Comparison of ENCODE assay signal across 20 cellular contexts in the genomic region with DNA sequence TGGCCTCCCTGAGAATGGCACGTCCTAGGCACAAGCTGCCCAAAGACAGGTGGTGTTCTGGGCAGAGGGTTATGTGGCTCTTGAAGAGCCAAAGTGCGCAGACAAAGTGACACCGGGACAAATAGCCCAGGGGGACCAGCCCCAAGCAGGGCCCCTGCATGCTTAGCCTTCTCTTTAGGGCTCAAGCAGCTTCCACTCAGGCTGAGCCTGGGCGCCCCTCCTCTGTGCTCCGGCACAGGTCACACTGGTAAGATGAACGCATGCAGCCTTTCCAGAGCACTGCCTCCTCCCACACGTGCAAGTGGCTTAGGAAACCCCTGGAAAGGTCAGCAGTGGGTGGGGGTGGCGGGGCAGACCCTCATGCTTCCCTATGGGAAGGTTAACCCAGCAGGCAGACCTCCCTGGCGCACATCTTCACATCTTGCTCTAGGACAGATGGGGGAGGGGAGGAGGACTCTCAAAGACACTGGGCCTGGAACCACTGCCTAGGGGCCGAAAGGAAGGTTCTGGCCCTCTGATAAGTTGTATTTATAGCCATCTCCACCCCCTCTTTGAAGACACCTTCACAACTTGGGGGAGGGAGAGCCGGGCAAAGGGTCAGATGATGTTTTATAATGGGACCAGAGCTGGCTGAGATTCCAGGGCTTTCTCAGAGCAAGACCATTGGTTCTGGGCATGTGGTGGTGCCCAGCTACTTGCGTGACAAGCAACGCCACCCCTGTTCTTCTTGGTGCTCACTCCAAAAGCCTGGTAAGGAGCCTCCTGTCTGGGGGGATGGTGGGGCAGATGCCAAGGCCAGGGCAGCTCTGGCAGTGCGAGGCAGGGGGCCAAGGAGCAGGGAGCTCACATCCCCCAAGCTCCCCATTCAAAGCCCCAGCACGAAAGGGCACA. TPM values are rescaled to one million over a fixed set of nuclear protein-coding genes. Genes with fewer than 3 reads are reported as not detected.
DNase-seq lines count a peak whose midpoint lies in the region; FAIRE-seq and TF ChIP-seq lines count a peak whose summit lies in the region.
"Had no signal": no experiment of that assay in that cellular context is flagged by ENCODE, and none has a peak within 500 bp of the region (broad histone marks: within the 10 kb centered on the region; RNA-seq: fewer than 3 reads in every experiment).

No MANE protein-coding gene starts in this region.

- no peak overlapping the region for H2BK20ac ChIP-seq in H1 (ENCODE audit: low read length)

- H2BK15ac ChIP-seq in H1 (ENCODE audit: low read length): no peak overlapping the region

- no peak for TF ChIP-seq RAD21 in H1 (IDR thresholded peaks at IDR 0.05 in 1 of 2, conservative IDR thresholded peaks at IDR 0.05 in 1 of 2; ENCODE audit: low read depth in 2 of 2, low read length in 2 of 2)

- H3K14ac ChIP-seq in H1 (ENCODE audit: insufficient read length): no peak overlapping the region

- no peak overlapping the region for H3K4me2 ChIP-seq in H1 (ENCODE audit: insufficient read depth in 1 of 2, low read depth in 2 of 2, low read length in 2 of 2)

- H3K4me1 ChIP-seq in breast epithelium (peaks cover 12 to 26% of the 10 kb centered on the region in 2 donors), H1 (replicated peaks in 1 of 4; ENCODE audit: control insufficient read depth in 3 of 4, insufficient read depth in 4 of 4, low read length in 3 of 4) (peaks cover 0 to 6% (median 5%) of the 10 kb centered on the region in 4 experiments; a peak in 4 of 7 replicates)
- H3K4me1 ChIP-seq: Caco-2 had no signal

- TF ChIP-seq CTCF in breast epithelium (IDR thresholded peaks at IDR 0.05) (no peak), MCF 10A (IDR thresholded peaks at IDR 0.05; ENCODE audit: unreplicated experiment) (no peak), H1 (IDR thresholded peaks at IDR 0.05; ENCODE audit: control extremely low read depth in 1 of 3, insufficient read depth in 1 of 3, low read depth in 1 of 3, low read length in 3 of 3) (no peak), nephron (IDR thresholded peaks at IDR 0.05; ENCODE audit: unreplicated experiment in 3 of 3) (no peak), type B pancreatic cell (conservative IDR thresholded peaks at IDR 0.05) (no peak)

- no peak overlapping the region for H4K91ac ChIP-seq in H1 (replicated peaks; ENCODE audit: insufficient read length, low read length)

- H3K27ac Mint-ChIP-seq in MCF 10A (ENCODE audit: low read depth, unreplicated experiment) (no peak overlapping the region), nephron (no peak overlapping the region), type B pancreatic cell (no peak overlapping the region)
- H3K27ac Mint-ChIP-seq: stimulated activated memory B cell treated with anti-CD40 and anti-IgM and Interleukin-4, amounts not matched to agents 10 μg/mL and 1 μg/mL and 100 μg/mL, for 72 hours had no signal

- H3K36me3 ChIP-seq in breast epithelium (no peaks in the 10 kb centered on the region), H1 (ENCODE audit: control insufficient read depth in 2 of 4, insufficient read depth in 4 of 4, low read length in 3 of 4) (peaks cover 10 to 37% (median 37%) of the 10 kb centered on the region in 4 experiments)
- H3K36me3 ChIP-seq: uterus had no signal

- FAIRE-seq in H1 (lab: Jason Lieb, UNC): no peak
- FAIRE-seq: GM12891 had no signal

- peaks cover 21 to 53% of the 10 kb centered on the region in 2 experiments; a peak in 3 of 4 replicates for H3K79me2 ChIP-seq in H1 (ENCODE audit: control insufficient read depth in 1 of 2, insufficient read depth in 2 of 2, low read length in 2 of 2)

- H3K9ac ChIP-seq in H1 (replicated peaks in 1 of 4; ENCODE audit: extremely low read depth in 1 of 4, low read depth in 3 of 4, low read length in 3 of 4): no peak overlapping the region
- H3K9ac ChIP-seq: GM23248, parathyroid adenoma had no signal

- POLR2A ChIA-PET in MCF 10A (lab: Yijun Ruan, JAX): interaction anchor here (1.1 to 7.4 kb wide), 4 partner anchors 9 to 205 kb away, joined by 3 to 103 read pairs (median 10); partner anchors contain the start of gene ZBTB48
- POLR2A ChIA-PET in H1 (lab: Charles Lee; ENCODE audit: partially characterized antibody): interaction anchor here (1.6 to 10.8 kb wide), 4 partner anchors 11 to 60 kb away, joined by 4 to 196 read pairs (median 120); partner anchors contain the start of genes THAP3 and ZBTB48

- BruUV-seq in MCF 10A (replicated peaks; lab: Mats Ljungman, UMichigan): no TSS peak

- no peak overlapping the region for H3K23ac ChIP-seq in H1 (ENCODE audit: insufficient read length)

- H4K20me1 ChIP-seq in H1 (replicated peaks in 1 of 2; ENCODE audit: control insufficient read depth in 1 of 2, insufficient read depth in 2 of 2, low read length in 2 of 2): peaks cover 27 to 48% of the 10 kb centered on the region in 2 experiments

- no peak overlapping the region for H3K4me3 Mint-ChIP-seq in MCF 10A (ENCODE audit: unreplicated experiment)
- peak overlapping the region in 2 of 3 experiments; percentile 36 to 42 for H3K4me3 Mint-ChIP-seq in nephron
- peak overlapping the region; percentile 47 for H3K4me3 Mint-ChIP-seq in type B pancreatic cell
- H3K4me3 Mint-ChIP-seq: stimulated activated memory B cell treated with anti-CD40 and anti-IgM and Interleukin-4, amounts not matched to agents 10 μg/mL and 1 μg/mL and 100 μg/mL, for 72 hours had no signal

- peaks cover 20% of the 10 kb centered on the region for H3K79me1 ChIP-seq in H1 (ENCODE audit: low read depth, low read length)

- H3K4ac ChIP-seq in H1 (replicated peaks; ENCODE audit: insufficient read length, low read depth, low read length): no peak overlapping the region

- no peaks in the 10 kb centered on the region for H3K9me3 ChIP-seq in breast epithelium
- H3K9me3 ChIP-seq in H1 (ENCODE audit: insufficient read depth in 2 of 2, low read depth in 1 of 2, low read length in 1 of 2): no peaks in the 10 kb centered on the region
- H3K9me3 ChIP-seq: Caco-2, uterus had no signal

- H2AK5ac ChIP-seq in H1 (ENCODE audit: low read depth, low read length): no peak overlapping the region

- H3K36me3 Mint-ChIP-seq in MCF 10A (ENCODE audit: insufficient read depth, unreplicated experiment) (peaks cover 85% of the 10 kb centered on the region), nephron (ENCODE audit: low read depth) (peaks cover 32% of the 10 kb centered on the region), type B pancreatic cell (no peaks in the 10 kb centered on the region)

- no peaks in the 10 kb centered on the region for H3K27me3 ChIP-seq in breast epithelium
- H3K27me3 ChIP-seq in H1 (replicated peaks in 1 of 4; ENCODE audit: control insufficient read depth in 3 of 4, extremely low read depth in 1 of 4, insufficient read depth in 3 of 4, low read length in 3 of 4): no peaks in the 10 kb centered on the region; a peak in 1 of 7 replicates
- H3K27me3 ChIP-seq: uterus had no signal

- DNase-seq in breast epithelium (ENCODE audit: low spot score in 2 of 2) (no peak), MCF 10A (ENCODE audit: unreplicated experiment) (no peak), H1 (ENCODE audit: low read depth in 1 of 2, low spot score in 2 of 2) (no peak), type B pancreatic cell (ENCODE audit: extremely low spot score, unreplicated experiment) (no peak), NCI-H187 treated with DMSO at 0.1 percent for 48 hours (lab: John Stamatoyannopoulos, UW) (no peak), COLO668 (lab: John Stamatoyannopoulos, UW; ENCODE audit: unreplicated experiment) (no peak), NCI-H446 (lab: John Stamatoyannopoulos, UW) (no peak)
- DNase-seq: activated CD4-positive, CD25-positive, alpha-beta regulatory T cell treated with anti-CD3 and anti-CD28 coated beads, Interleukin-2, amount 50 U/mL, for 72 hours; activated T-cell treated with anti-CD3 and anti-CD28 coated beads for 4 hours; Caco-2; central memory CD4-positive, alpha-beta T cell; effector memory CD4-positive, alpha-beta T cell; GM23248; NCI-H1436; uterus had no signal

- H2BK120ac ChIP-seq in H1 (replicated peaks; ENCODE audit: low read depth, low read length): no peak overlapping the region

- 91% methylated on average over 15 of the region's 15 CpGs; no CpG with 5 or more reads in 1 of the 2 experiments for WGBS in H1 (ENCODE audit: extremely low coverage in 1 of 2, insufficient coverage in 1 of 2, insufficient read length in 1 of 2, insufficient replicate concordance in 2 of 2, low coverage in 1 of 2, low lambda C conversion rate in 2 of 2, missing lambda C conversion rate in 1 of 2), 2 experiments

- peaks cover 17% of the 10 kb centered on the region for H3K4me1 Mint-ChIP-seq in MCF 10A (ENCODE audit: insufficient read depth, unreplicated experiment)
- H3K4me1 Mint-ChIP-seq in nephron: peaks cover 37% of the 10 kb centered on the region
- peaks cover 14% of the 10 kb centered on the region for H3K4me1 Mint-ChIP-seq in type B pancreatic cell (ENCODE audit: unreplicated experiment)

- peak overlapping the region; percentile 12; the same call in 1 of the 2 replicates for H2BK5ac ChIP-seq in H1 (ENCODE audit: low read depth, low read length)

- H3K56ac ChIP-seq in H1 (replicated peaks; ENCODE audit: insufficient read length, low read depth, low read length): no peak overlapping the region

- TF ChIP-seq POLR2A in breast epithelium (IDR thresholded peaks at IDR 0.05): no peak
- TF ChIP-seq POLR2A in H1 (IDR thresholded peaks at IDR 0.05; ENCODE audit: control extremely low read depth in 1 of 2, low read depth in 2 of 2, low read length in 2 of 2): no peak

- no peak overlapping the region for H2AFZ ChIP-seq in H1 (ENCODE audit: low read length)
- H2AFZ ChIP-seq: GM23248, parathyroid adenoma had no signal

- H3K27ac ChIP-seq in breast epithelium (peak overlapping the region; percentile 4 to 49), H1 (ENCODE audit: low read depth, low read length) (no peak overlapping the region; the same call in 1 of the 2 replicates)
- H3K27ac ChIP-seq: GM23248, parathyroid adenoma had no signal

- H3K27me3 Mint-ChIP-seq in MCF 10A (ENCODE audit: insufficient read depth, unreplicated experiment): no peaks in the 10 kb centered on the region
- H3K27me3 Mint-ChIP-seq in nephron (ENCODE audit: low read depth): no peaks in the 10 kb centered on the region
- peaks cover 8% of the 10 kb centered on the region for H3K27me3 Mint-ChIP-seq in type B pancreatic cell
- H3K27me3 Mint-ChIP-seq: stimulated activated memory B cell treated with anti-CD40 and anti-IgM and Interleukin-4, amounts not matched to agents 10 μg/mL and 1 μg/mL and 100 μg/mL, for 72 hours had no signal

- no peak overlapping the region for H2BK12ac ChIP-seq in H1 (ENCODE audit: low read depth, low read length)

- TF ChIP-seq EP300 in H1 (IDR thresholded peaks at IDR 0.05; ENCODE audit: borderline replicate concordance in 1 of 2, low read depth in 2 of 2, low read length in 2 of 2): no peak

- no peak overlapping the region for H4K5ac ChIP-seq in H1 (ENCODE audit: insufficient read length, low read depth, low read length)

- peaks cover 15% of the 10 kb centered on the region for H3K23me2 ChIP-seq in H1 (ENCODE audit: low read depth, low read length)

- intact Hi-C loops in breast epithelium (cut with DNase I; ENCODE audit: low total_unique reads): no loop called here
- intact Hi-C loops in MCF 10A (cut with micrococcal nuclease): no loop called here

- H3K9me3 Mint-ChIP-seq in MCF 10A (ENCODE audit: unreplicated experiment): no peaks in the 10 kb centered on the region
- H3K9me3 Mint-ChIP-seq in nephron: no peaks in the 10 kb centered on the region
- no peaks in the 10 kb centered on the region for H3K9me3 Mint-ChIP-seq in type B pancreatic cell
- H3K9me3 Mint-ChIP-seq: stimulated activated memory B cell treated with anti-CD40 and anti-IgM and Interleukin-4, amounts not matched to agents 10 μg/mL and 1 μg/mL and 100 μg/mL, for 72 hours had no signal

- H3K4me3 ChIP-seq in breast epithelium (peak overlapping the region; percentile 6 to 73 (median 27)), H1 (ENCODE audit: extremely low read depth in 1 of 4, insufficient read depth in 2 of 4, low read depth in 3 of 4, low read length in 4 of 4) (no peak overlapping the region)
- H3K4me3 ChIP-seq: GM23248, uterus had no signal

- H4K8ac ChIP-seq in H1 (ENCODE audit: extremely low read depth, insufficient read depth, low read length): no peak overlapping the region

- H3K18ac ChIP-seq in H1 (ENCODE audit: extremely low read depth, low read length): no peak overlapping the region

- CTCF ChIA-PET in MCF 10A (lab: Yijun Ruan, JAX) (interaction anchor here (1.0 to 1.2 kb wide), 2 partner anchors 12 to 37 kb away, joined by 3 read pairs; no protein-coding TSS in a partner anchor), H1 (lab: Charles Lee; ENCODE audit: partially characterized antibody) (interaction anchor here (0.5 to 1.9 kb wide), 8 partner anchors 8 to 73 kb away, joined by 3 to 8 read pairs (median 3); partner anchors contain the start of genes NOL9, TAS1R1 and THAP3)

RNA-seq across cellular contexts. Expression of gene KLHL21, which starts 5.5 kb away (rescaled TPM):
- total RNA-seq in breast epithelium: 10 to 100 TPM; 45.2 to 61.3 (median 58.1) TPM
- total RNA-seq in MCF 10A (2022): 14.0 and 19.5 TPM in 2 replicates
- total RNA-seq in H1 (2021; fragmentation: NEBNext Ultra II Directional; extraction: Animal tissue kit (Norgen Biotek cat#: 25700)): 22.1 and 22.3 TPM in 2 replicates
- 11.9 and 25.4 TPM in 2 replicates for polyA plus RNA-seq in H1 (2011; rRNA removed)
- 13.0 TPM for polyA plus RNA-seq in H1 (2011; cell fraction: cytosol; rRNA removed)
- polyA plus RNA-seq in H1 (2011; cell fraction: nucleus; rRNA removed): 25.4 TPM
- 13.8 to 19.3 TPM (median 17.5 TPM) in 4 replicates for polyA plus RNA-seq in H1 (2012, experiment 1 of 2)
- 17.9 TPM for polyA plus RNA-seq in H1 (2012, experiment 2 of 2)
- 10.0 TPM for polyA plus RNA-seq in H1 (2013, experiment 1 of 2)
- 8.5 TPM for polyA plus RNA-seq in H1 (2013, experiment 2 of 2)
- 20.1 and 27.9 TPM in 2 replicates for polyA minus RNA-seq in H1 (2011; rRNA and poly(A)+ RNA removed)
- polyA minus RNA-seq in H1 (2011; cell fraction: cytosol; rRNA and poly(A)+ RNA removed): 30.3 TPM
- polyA minus RNA-seq in H1 (2011; cell fraction: nucleus; rRNA and poly(A)+ RNA removed): 34.4 TPM
- 13.6 and 15.1 TPM in 2 replicates for total RNA-seq in type B pancreatic cell (ENCODE audit: low replicate concordance)

RNA-seq across cellular contexts. Expression of gene PHF13, which starts 16.4 kb away (rescaled TPM):
- 10 to 100 TPM; 10.9 to 18.3 (median 14.4) TPM for total RNA-seq in breast epithelium
- total RNA-seq in MCF 10A (2022): 10.3 and 12.7 TPM in 2 replicates
- total RNA-seq in H1 (2021; fragmentation: NEBNext Ultra II Directional; extraction: Animal tissue kit (Norgen Biotek cat#: 25700)): 38.7 and 39.6 TPM in 2 replicates
- polyA plus RNA-seq in H1 (2011; rRNA removed): 11.7 and 16.5 TPM in 2 replicates
- 10.7 TPM for polyA plus RNA-seq in H1 (2011; cell fraction: cytosol; rRNA removed)
- 14.8 TPM for polyA plus RNA-seq in H1 (2011; cell fraction: nucleus; rRNA removed)
- polyA plus RNA-seq in H1 (2012, experiment 1 of 2): 28.4 to 32.4 TPM (median 30.4 TPM) in 4 replicates
- polyA plus RNA-seq in H1 (2012, experiment 2 of 2): 29.9 TPM
- polyA plus RNA-seq in H1 (2013, experiment 1 of 2): 19.5 TPM
- 23.7 TPM for polyA plus RNA-seq in H1 (2013, experiment 2 of 2)
- polyA minus RNA-seq in H1 (2011; rRNA and poly(A)+ RNA removed): 11.3 and 16.2 TPM in 2 replicates
- polyA minus RNA-seq in H1 (2011; cell fraction: cytosol; rRNA and poly(A)+ RNA removed): 10.7 TPM
- polyA minus RNA-seq in H1 (2011; cell fraction: nucleus; rRNA and poly(A)+ RNA removed): 7.1 TPM
- total RNA-seq in type B pancreatic cell (ENCODE audit: low replicate concordance): 14.7 and 21.2 TPM in 2 replicates

RNA-seq across cellular contexts. Expression of gene ZBTB48, which starts 17.3 kb away (rescaled TPM):
- total RNA-seq in breast epithelium (10 to 100 TPM; 19.3 to 19.6 (median 19.4) TPM), MCF 10A (2022) (40.6 TPM in 2 replicates), type B pancreatic cell (ENCODE audit: low replicate concordance) (30.7 and 44.2 TPM in 2 replicates)
- total RNA-seq in H1 (2021; fragmentation: NEBNext Ultra II Directional; extraction: Animal tissue kit (Norgen Biotek cat#: 25700)): 21.4 and 28.2 TPM in 2 replicates
- 28.8 and 35.7 TPM in 2 replicates for polyA plus RNA-seq in H1 (2011; rRNA removed)
- polyA plus RNA-seq in H1 (2011; cell fraction: cytosol; rRNA removed): 27.3 TPM
- polyA plus RNA-seq in H1 (2011; cell fraction: nucleus; rRNA removed): 58.6 TPM
- 21.0 to 37.0 TPM (median 31.1 TPM) in 4 replicates for polyA plus RNA-seq in H1 (2012, experiment 1 of 2)
- 17.9 TPM for polyA plus RNA-seq in H1 (2012, experiment 2 of 2)
- polyA plus RNA-seq in H1 (2013, experiment 1 of 2): 21.5 TPM
- polyA plus RNA-seq in H1 (2013, experiment 2 of 2): 18.8 TPM
- polyA minus RNA-seq in H1 (2011; rRNA and poly(A)+ RNA removed): 15.0 and 17.6 TPM in 2 replicates
- 27.2 TPM for polyA minus RNA-seq in H1 (2011; cell fraction: cytosol; rRNA and poly(A)+ RNA removed)
- 23.3 TPM for polyA minus RNA-seq in H1 (2011; cell fraction: nucleus; rRNA and poly(A)+ RNA removed)

RNA-seq across cellular contexts. Expression of gene THAP3, which starts 27.5 kb away (rescaled TPM):
- 10 to 100 TPM; 20.3 to 28.2 (median 28.1) TPM for total RNA-seq in breast epithelium
- 14.7 and 18.9 TPM in 2 replicates for total RNA-seq in MCF 10A (2022)
- total RNA-seq in H1 (2021; fragmentation: NEBNext Ultra II Directional; extraction: Animal tissue kit (Norgen Biotek cat#: 25700)): 12.4 and 15.3 TPM in 2 replicates
- polyA plus RNA-seq in H1 (2011; rRNA removed): 8.2 and 12.9 TPM in 2 replicates
- 12.1 TPM for polyA plus RNA-seq in H1 (2011; cell fraction: cytosol; rRNA removed)
- 21.3 TPM for polyA plus RNA-seq in H1 (2011; cell fraction: nucleus; rRNA removed)
- polyA plus RNA-seq in H1 (2012, experiment 1 of 2): 13.2 to 16.9 TPM (median 14.4 TPM) in 4 replicates
- polyA plus RNA-seq in H1 (2012, experiment 2 of 2): 15.7 TPM
- 10.7 TPM for polyA plus RNA-seq in H1 (2013, experiment 1 of 2)
- 7.9 TPM for polyA plus RNA-seq in H1 (2013, experiment 2 of 2)
- polyA minus RNA-seq in H1 (2011; rRNA and poly(A)+ RNA removed): 7.0 and 8.4 TPM in 2 replicates
- 9.2 TPM for polyA minus RNA-seq in H1 (2011; cell fraction: cytosol; rRNA and poly(A)+ RNA removed)
- 13.6 TPM for polyA minus RNA-seq in H1 (2011; cell fraction: nucleus; rRNA and poly(A)+ RNA removed)
- total RNA-seq in type B pancreatic cell (ENCODE audit: low replicate concordance): 18.4 and 21.6 TPM in 2 replicates

RNA-seq across cellular contexts. Expression of gene TAS1R1, which starts 42.0 kb away (rescaled TPM):
- under 1 TPM in 1 of 3 donors, not detected in 2; 0.16 TPM for total RNA-seq in breast epithelium
- total RNA-seq in MCF 10A (2022): not detected in 2 replicates
- total RNA-seq in H1 (2021; fragmentation: NEBNext Ultra II Directional; extraction: Animal tissue kit (Norgen Biotek cat#: 25700)): 0.13 TPM in 1 of 2 replicates, not detected in the other
- 0.17 and 0.26 TPM in 2 replicates for polyA plus RNA-seq in H1 (2011; rRNA removed)
- 0.06 TPM for polyA plus RNA-seq in H1 (2011; cell fraction: cytosol; rRNA removed)
- polyA plus RNA-seq in H1 (2011; cell fraction: nucleus; rRNA removed): 0.14 TPM
- 0.08 to 0.11 TPM in 2 of 4 replicates, not detected in the others for polyA plus RNA-seq in H1 (2012, experiment 1 of 2)
- polyA plus RNA-seq in H1 (2012, experiment 2 of 2): not detected
- 0.04 TPM for polyA plus RNA-seq in H1 (2013, experiment 1 of 2)
- polyA plus RNA-seq in H1 (2013, experiment 2 of 2): 0.04 TPM
- 0.29 TPM in 1 of 2 replicates, not detected in the other for polyA minus RNA-seq in H1 (2011; rRNA and poly(A)+ RNA removed)
- polyA minus RNA-seq in H1 (2011; cell fraction: cytosol; rRNA and poly(A)+ RNA removed): not detected
- not detected for polyA minus RNA-seq in H1 (2011; cell fraction: nucleus; rRNA and poly(A)+ RNA removed)
- not detected in 2 replicates for total RNA-seq in type B pancreatic cell (ENCODE audit: low replicate concordance)
- total RNA-seq: Caco-2, G401, GM23248, uterus had no signal
- polyA plus RNA-seq: GM23248 had no signal

Comparison
In these comparisons a context has a peak if more than half of its experiments do, and no peak if none do; other contexts are left out.
1. H3K4me3 ChIP-seq: peak in breast epithelium (3 of 3); none in H1 (0 of 4).